In the genomic region with DNA sequence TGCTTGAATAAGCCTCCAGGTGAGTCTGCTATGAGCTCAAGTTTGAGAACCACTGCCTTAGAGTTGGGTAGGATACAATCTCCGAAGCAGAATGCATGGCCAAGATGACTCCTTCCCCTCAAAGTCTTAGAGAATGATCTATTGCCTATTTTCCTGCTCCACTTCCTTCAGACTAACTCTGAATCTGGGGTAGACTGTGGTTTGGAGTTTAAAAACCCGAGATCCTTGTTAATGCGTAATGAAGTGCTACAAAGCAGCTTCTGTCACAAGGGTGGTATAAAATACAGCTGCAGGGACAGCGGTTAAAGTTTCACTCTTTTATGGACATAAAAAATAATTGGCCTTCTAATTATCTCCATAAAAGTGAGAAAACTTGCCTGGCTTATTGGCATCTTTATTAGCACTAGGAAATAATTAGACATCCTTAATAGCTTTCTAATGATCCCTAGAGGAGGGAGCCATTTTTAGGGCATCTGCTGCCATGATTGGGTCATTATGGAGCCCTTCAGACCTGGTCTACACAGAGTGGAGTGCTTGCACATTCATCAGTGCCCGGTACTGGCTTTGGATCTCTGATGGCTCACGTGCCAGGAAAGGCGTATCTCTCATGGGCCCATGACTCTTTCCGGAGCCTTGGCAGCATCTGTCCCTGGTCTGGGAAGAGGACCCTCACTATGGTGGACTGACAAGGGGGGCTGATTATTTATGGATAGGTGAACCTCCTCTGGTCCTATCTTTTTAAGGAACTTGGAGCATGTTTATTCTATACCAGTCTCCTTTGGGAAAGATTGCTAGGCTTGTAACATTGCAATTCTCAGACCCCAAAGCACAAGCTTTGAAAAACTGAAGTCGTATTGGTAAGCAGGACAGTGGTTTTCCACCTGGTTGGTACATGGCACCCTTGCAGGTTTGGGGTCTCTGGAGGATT, we compare ENCODE assay signal across 13 cellular contexts. TPM values are rescaled to one million over a fixed set of nuclear protein-coding genes. Genes with fewer than 3 reads are reported as not detected.
A peak's percentile ranks its signal among the peaks of the same experiment; 100 is the strongest.
DNase-seq lines count a peak whose midpoint lies in the region; ATAC-seq and TF ChIP-seq lines count a peak whose summit lies in the region.
"Had no signal": no experiment of that assay in that cellular context is flagged by ENCODE, and none has a peak within 500 bp of the region (broad histone marks: within the 10 kb centered on the region; RNA-seq: fewer than 3 reads in every experiment).

No MANE protein-coding gene starts in this region.

- no peak overlapping the region for H3K4me3 ChIP-seq in IMR-90 (ENCODE audit: insufficient read depth, low read depth, low read length)
- no peak overlapping the region for H3K4me3 ChIP-seq in Panc1 (ENCODE audit: low read depth in 2 of 2, low read length in 2 of 2)
- H3K4me3 ChIP-seq in psoas muscle = no peak overlapping the region
- no peak overlapping the region for H3K4me3 ChIP-seq in WERI-Rb-1 (ENCODE audit: low read depth, low read length)
- H3K4me3 ChIP-seq: Peyer's patch, SJSA1 had no signal

- CTCF ChIA-PET in IMR-90 (lab: Yijun Ruan, JAX) = interaction anchor here (0.7 to 2.7 kb wide), 14 partner anchors 12 to 622 kb away, joined by 3 to 27 read pairs (median 4); no protein-coding TSS in a partner anchor
- CTCF ChIA-PET in Panc1 (lab: Charles Lee) = interaction anchor here (0.6 to 2.0 kb wide), 6 partner anchors 11 to 516 kb away, joined by 3 to 12 read pairs (median 4); no protein-coding TSS in a partner anchor

- dilution Hi-C loops in IMR-90 (cut with HindIII; ENCODE audit: low sequenced_read_pairs, unreplicated experiment) = no loop called here

- peak overlapping the region; percentile 19 for H2AFZ ChIP-seq in IMR-90 (replicated peaks; ENCODE audit: low read length, poor library complexity)

- H2AK5ac ChIP-seq in IMR-90 (ENCODE audit: low read depth, low read length) = no peak overlapping the region

- no peak overlapping the region for H2BK15ac ChIP-seq in IMR-90 (ENCODE audit: low read depth, low read length)

- no peak overlapping the region for H4K8ac ChIP-seq in IMR-90 (ENCODE audit: low read depth in 2 of 2, low read length in 2 of 2)

- no peak overlapping the region for H4K5ac ChIP-seq in IMR-90 (ENCODE audit: low read depth, low read length)

- BruUV-seq in IMR-90 (replicated peaks; lab: Mats Ljungman, UMichigan) (no TSS peak), Panc1 (replicated peaks; lab: Mats Ljungman, UMichigan) (no TSS peak)

- H3K36me3 ChIP-seq in IMR-90 (ENCODE audit: control insufficient read depth, insufficient read depth, low read length) (no peaks in the 10 kb centered on the region), Panc1 (ENCODE audit: control insufficient read depth, insufficient read depth, low read length) (no peaks in the 10 kb centered on the region), psoas muscle (ENCODE audit: insufficient read depth in 1 of 2, low read depth in 1 of 2) (no peaks in the 10 kb centered on the region), WERI-Rb-1 (no peaks in the 10 kb centered on the region)
- H3K36me3 ChIP-seq: Peyer's patch, SJSA1 had no signal

- H3K56ac ChIP-seq in IMR-90 (ENCODE audit: extremely low read depth, insufficient read depth, low read length) = no peak overlapping the region

- H3K4me1 ChIP-seq in IMR-90 (ENCODE audit: control insufficient read depth, insufficient read depth, low read length) (no peaks in the 10 kb centered on the region), Panc1 (ENCODE audit: control insufficient read depth, insufficient read depth, low read length) (no peaks in the 10 kb centered on the region), psoas muscle (no peaks in the 10 kb centered on the region)
- H3K4me1 ChIP-seq: Peyer's patch, SJSA1 had no signal

- peaks cover 30% of the 10 kb centered on the region for H3K27me3 ChIP-seq in IMR-90 (ENCODE audit: control insufficient read depth, insufficient read depth, low read length)
- peaks cover 3% of the 10 kb centered on the region; the same call in 1 of the 2 replicates for H3K27me3 ChIP-seq in Panc1 (ENCODE audit: control insufficient read depth, insufficient read depth, low read length)
- H3K27me3 ChIP-seq in psoas muscle (ENCODE audit: insufficient read depth in 3 of 3, low read length in 2 of 3) = no peaks in the 10 kb centered on the region
- H3K27me3 ChIP-seq in WERI-Rb-1 (ENCODE audit: insufficient read depth, low read depth, severe bottlenecking) = no peaks in the 10 kb centered on the region
- H3K27me3 ChIP-seq: Peyer's patch, SJSA1 had no signal

- DNase-seq in activated effector memory CD4-positive, alpha-beta T cell treated with anti-CD3 and anti-CD28 coated beads, Interleukin-2, amount 50 U/mL, for 16 hours = peak; percentile 12
- DNase-seq in activated effector memory CD4-positive, alpha-beta T cell treated with Interleukin-2 at 50 U/mL for 16 hours = no peak
- DNase-seq in IMR-90 (no peak), Panc1 (ENCODE audit: low read depth, low spot score) (no peak), psoas muscle (no peak), WERI-Rb-1 (no peak)

- ATAC-seq in IMR-90 (ENCODE audit: low read depth) (no peak; the same call in 1 of the 2 replicates), Panc1 (peak; percentile 71), psoas muscle (peak; percentile 11 to 28 (median 24)), HG03442 (IDR thresholded peaks at IDR 0.05; ENCODE audit: unreplicated experiment) (no peak), HG02870 (IDR thresholded peaks at IDR 0.05; ENCODE audit: unreplicated experiment) (no peak)

- H3K79me1 ChIP-seq in IMR-90 (ENCODE audit: low read depth in 1 of 2, low read length in 2 of 2) = no peaks in the 10 kb centered on the region

- no peaks in the 10 kb centered on the region for H3K9me3 ChIP-seq in IMR-90 (ENCODE audit: control insufficient read depth, insufficient read depth, low read length)
- H3K9me3 ChIP-seq in Panc1 (ENCODE audit: control insufficient read depth, insufficient read depth, low read depth, low read length) = no peaks in the 10 kb centered on the region
- H3K9me3 ChIP-seq in psoas muscle = no peaks in the 10 kb centered on the region
- H3K9me3 ChIP-seq in WERI-Rb-1 (ENCODE audit: severe bottlenecking) = peaks cover 2% of the 10 kb centered on the region
- H3K9me3 ChIP-seq: Peyer's patch, SJSA1 had no signal

- H2AK9ac ChIP-seq in IMR-90 (replicated peaks; ENCODE audit: low read depth, low read length, poor library complexity) = no peak overlapping the region

- no peak overlapping the region for H3K4ac ChIP-seq in IMR-90 (ENCODE audit: low read depth, low read length)

- intact Hi-C loops in IMR-90 (cut with micrococcal nuclease) (loop anchor here (1.0 to 10.0 kb wide), 5 partner anchors 264 to 954 kb away; no protein-coding TSS in a partner anchor), Panc1 (cut with micrococcal nuclease; ENCODE audit: unreplicated experiment) (loop anchor here (1.0 kb wide), 1 partner anchor 513 kb away; no protein-coding TSS in a partner anchor), psoas muscle (cut with DNase I) (loop anchor here in 1 of 2 donors (1.0 to 10.0 kb wide), 2 partner anchors 184 to 513 kb away; no protein-coding TSS in a partner anchor)

- POLR2A ChIA-PET in IMR-90 (lab: Charles Lee; ENCODE audit: unreplicated experiment) (no interaction called here), Panc1 (lab: Charles Lee) (interaction anchor here (0.6 kb wide), 1 partner anchor 745 kb away, joined by 4 read pairs; no protein-coding TSS in a partner anchor)

- in situ Hi-C loops in IMR-90 (cut with MboI; ENCODE audit: low sequenced_read_pairs) (no loop called here), Panc1 (cut with HindIII; ENCODE audit: low pct_unique_long_range_greater_than_20kb, low sequenced_read_pairs) (no loop called here)

- no peak overlapping the region for H3K9ac ChIP-seq in IMR-90 (ENCODE audit: low read depth, low read length)

- no peak overlapping the region for H3K23ac ChIP-seq in IMR-90 (ENCODE audit: low read depth, low read length)

- H2BK120ac ChIP-seq in IMR-90 (ENCODE audit: low read depth, low read length) = no peak overlapping the region

- H3K14ac ChIP-seq in IMR-90 (replicated peaks; ENCODE audit: low read depth, low read length) = no peak overlapping the region

- no peak overlapping the region for H3K4me2 ChIP-seq in IMR-90 (ENCODE audit: low read depth, low read length)

- no peak overlapping the region for H2BK5ac ChIP-seq in IMR-90 (ENCODE audit: low read depth, low read length, poor library complexity, severe bottlenecking)

- no peak overlapping the region for H2BK20ac ChIP-seq in IMR-90 (ENCODE audit: low read depth, low read length)

- H3K27ac ChIP-seq in IMR-90 (ENCODE audit: insufficient read depth, low read length) = no peak overlapping the region
- H3K27ac ChIP-seq in Panc1 (ENCODE audit: low read length) = no peak overlapping the region
- H3K27ac ChIP-seq in psoas muscle = no peak overlapping the region
- no peak overlapping the region for H3K27ac ChIP-seq in WERI-Rb-1
- H3K27ac ChIP-seq: C4-2B, HL-60, Peyer's patch, SJSA1 had no signal

- H3K9me1 ChIP-seq in IMR-90 (ENCODE audit: insufficient read depth, low read length) = no peaks in the 10 kb centered on the region

- TF ChIP-seq POLR2A in IMR-90 (IDR thresholded peaks at IDR 0.05; ENCODE audit: low read depth, low read length) = no peak

- H4K91ac ChIP-seq in IMR-90 (ENCODE audit: insufficient read depth, low read depth, low read length) = no peak overlapping the region

- no peak overlapping the region for H3K18ac ChIP-seq in IMR-90 (ENCODE audit: low read depth, low read length)

- WGBS in IMR-90 (ENCODE audit: extremely low coverage in 2 of 2, insufficient read length in 1 of 2), 2 experiments = 80% methylated on average over 2 of the region's 9 CpGs; no CpG with 5 or more reads in 1 of the 2 experiments
- WGBS in psoas muscle, 3 donors = 50 to 63% (median 62%) methylated on average over 9 of the region's 9 CpGs

- no peak for TF ChIP-seq CTCF in IMR-90 (conservative IDR thresholded peaks at IDR 0.05; ENCODE audit: low read depth, low read length)
- no peak for TF ChIP-seq CTCF in Panc1 (IDR thresholded peaks at IDR 0.05)
- TF ChIP-seq CTCF in psoas muscle (IDR thresholded peaks at IDR 0.05) = no peak
- no peak for TF ChIP-seq CTCF in WERI-Rb-1 (IDR thresholded peaks at IDR 0.05; ENCODE audit: low read depth, low read length)

- no peaks in the 10 kb centered on the region for H4K20me1 ChIP-seq in IMR-90 (ENCODE audit: insufficient read depth, low read length)

- TF ChIP-seq RAD21 in IMR-90 (IDR thresholded peaks at IDR 0.05; ENCODE audit: low read length) = no peak

RNA-seq across cellular contexts. Expression of gene SIX2, which starts 28.2 kb away (rescaled TPM):
- total RNA-seq in IMR-90 (2012; rRNA removed) (not detected in 2 replicates), Panc1 (2021; ENCODE audit: unreplicated experiment) (0.51 TPM), psoas muscle (10 to 100 TPM; 16.6 to 31.4 (median 29.3) TPM)
- polyA plus RNA-seq in IMR-90 (2012; rRNA removed) (not detected in 2 replicates), psoas muscle (10 to 100 TPM; 27.3 to 50.8 (median 36.2) TPM)
- not detected in 2 replicates for polyA plus RNA-seq in IMR-90 (2012; cell fraction: cytosol; rRNA removed)
- polyA plus RNA-seq in IMR-90 (2012; cell fraction: nucleus; rRNA removed; ENCODE audit: low replicate concordance) = not detected in 2 replicates
- 0.58 TPM for polyA plus RNA-seq in Panc1 (2012; ENCODE audit: insufficient read length)
- total RNA-seq: Peyer's patch had no signal

RNA-seq across cellular contexts. Expression of gene SIX3, which starts 39.5 kb away (rescaled TPM):
- total RNA-seq in IMR-90 (2012; rRNA removed) = not detected in 2 replicates
- not detected in 2 replicates for polyA plus RNA-seq in IMR-90 (2012; rRNA removed)
- polyA plus RNA-seq in IMR-90 (2012; cell fraction: cytosol; rRNA removed) = not detected in 2 replicates
- polyA plus RNA-seq in IMR-90 (2012; cell fraction: nucleus; rRNA removed; ENCODE audit: low replicate concordance) = not detected in 2 replicates
- 0.21 TPM for total RNA-seq in Panc1 (2021; ENCODE audit: unreplicated experiment)
- polyA plus RNA-seq in Panc1 (2012; ENCODE audit: insufficient read length) = 0.11 TPM
- total RNA-seq in psoas muscle = under 1 TPM in 1 of 4 donors, not detected in 3; 0.20 TPM
- under 1 TPM in 1 of 3 donors, not detected in 2; 0.01 TPM for polyA plus RNA-seq in psoas muscle
- total RNA-seq: HT1080, Peyer's patch, SJSA1 had no signal

Comparison
In these comparisons a context has a peak if more than half of its experiments do, and no peak if none do; other contexts are left out.
1. ATAC-seq: peak in Panc1 (single experiment) and psoas muscle (4 of 4); none in IMR-90 (single experiment), HG03442 (single experiment) and HG02870 (single experiment).
2. RNA of gene SIX2, which starts 28.2 kb away (total RNA-seq): 16.6 to 31.4 TPM in psoas muscle; 0.51 TPM in Panc1 (single experiment) and not detected in IMR-90; every median in the first group is over 10 times any median in the second.